In the genomic region with DNA sequence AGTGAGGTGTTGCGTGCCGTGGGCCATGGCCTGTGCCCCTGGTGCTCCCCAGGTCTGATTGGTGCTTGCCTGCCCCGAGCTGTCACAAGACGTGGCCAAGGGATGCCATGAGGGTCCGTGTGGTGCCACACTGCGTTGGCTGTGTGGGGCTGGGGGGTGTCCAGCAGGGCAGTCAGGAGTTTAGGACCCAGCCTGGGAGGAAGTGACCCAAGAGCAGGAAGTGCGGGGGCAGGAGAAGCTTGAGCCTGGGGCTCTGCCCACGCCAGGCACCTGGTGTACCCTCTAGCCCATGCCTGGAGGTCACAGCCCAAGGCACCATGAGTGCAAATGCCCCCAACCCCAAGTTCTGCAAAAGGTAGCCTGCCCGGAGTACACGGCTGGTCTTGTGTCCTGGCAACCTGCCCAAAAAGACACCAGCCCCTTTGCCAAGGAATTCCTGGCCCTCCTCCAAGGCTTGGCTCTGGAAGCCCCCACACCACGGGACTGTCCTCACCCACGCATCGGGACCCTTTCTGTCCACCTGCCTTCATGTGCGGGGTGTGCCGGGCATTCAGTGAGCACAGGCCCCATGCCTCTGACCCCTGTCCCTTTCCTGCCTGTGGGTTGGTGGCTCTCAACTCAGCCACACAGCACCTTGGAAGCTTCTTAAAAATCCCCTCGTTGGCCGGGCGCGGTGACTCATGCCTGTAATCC, we compare ENCODE assay signal across 9 cellular contexts. TPM values are rescaled to one million over a fixed set of nuclear protein-coding genes. Genes with fewer than 3 reads are reported as not detected.
DNase-seq lines count a peak whose midpoint lies in the region; ATAC-seq and TF ChIP-seq lines count a peak whose summit lies in the region.
"Had no signal": no experiment of that assay in that cellular context is flagged by ENCODE, and none has a peak within 500 bp of the region (broad histone marks: within the 10 kb centered on the region; RNA-seq: fewer than 3 reads in every experiment).

No MANE protein-coding gene starts in this region.

- H3K4me3 Mint-ChIP-seq in T-helper 17 cell: peak overlapping the region; percentile 93

- no peak for ATAC-seq in T-helper 17 cell
- ATAC-seq in gastroesophageal sphincter: no peak
- ATAC-seq in GM21619 (IDR thresholded peaks at IDR 0.05; ENCODE audit: unreplicated experiment): no peak

- H3K4me1 ChIP-seq in gastroesophageal sphincter (peaks cover 0 to 61% (median 59%) of the 10 kb centered on the region in 3 donors), sigmoid colon (peaks cover 0 to 64% (median 54%) of the 10 kb centered on the region in 4 donors)

- intact Hi-C loops in sigmoid colon (cut with DNase I): no loop called here

- H3K36me3 ChIP-seq in gastroesophageal sphincter (peaks cover 0 to 44% of the 10 kb centered on the region in 2 donors), sigmoid colon (peaks cover 11 to 32% (median 25%) of the 10 kb centered on the region in 4 donors)

- TF ChIP-seq EP300 in gastroesophageal sphincter (IDR thresholded peaks at IDR 0.05): no peak
- no peak for TF ChIP-seq EP300 in sigmoid colon (IDR thresholded peaks at IDR 0.05)

- DNase-seq in T-helper 17 cell (no peak), sigmoid colon (no peak), NCI-H82 treated with DMSO at 0.1 percent for 48 hours (lab: John Stamatoyannopoulos, UW; ENCODE audit: unreplicated experiment) (no peak), NCI-H2107 (lab: John Stamatoyannopoulos, UW) (no peak), SIG-M5 (lab: John Stamatoyannopoulos, UW) (no peak)
- DNase-seq: retina had no signal

- TF ChIP-seq CTCF in gastroesophageal sphincter (IDR thresholded peaks at IDR 0.05) (no peak), sigmoid colon (IDR thresholded peaks at IDR 0.05) (no peak)

- H3K4me3 ChIP-seq in gastroesophageal sphincter (no peak overlapping the region), sigmoid colon (no peak overlapping the region)

- 16% methylated on average over 6 of the region's 19 CpGs; no CpG with 5 or more reads in 1 of the 2 donors for WGBS in gastroesophageal sphincter (ENCODE audit: low coverage in 1 of 2), 2 donors
- WGBS in sigmoid colon, 2 donors: 66 to 73% methylated on average over 19 of the region's 19 CpGs

- H3K27ac ChIP-seq in gastroesophageal sphincter (peak overlapping the region in 3 of 4 donors; percentile 72 to 87 (median 87)), sigmoid colon (peak overlapping the region; percentile 37 to 75 (median 63))

- peak overlapping the region; percentile 95 for H3K27ac Mint-ChIP-seq in T-helper 17 cell

- TF ChIP-seq POLR2A in GM19193 (IDR thresholded peaks at IDR 0.05; ENCODE audit: extremely low read depth, insufficient read depth, insufficient read length): peak; percentile 25
- no peak for TF ChIP-seq POLR2A in gastroesophageal sphincter (IDR thresholded peaks at IDR 0.05)
- TF ChIP-seq POLR2A in sigmoid colon (IDR thresholded peaks at IDR 0.05): no peak

- no peaks in the 10 kb centered on the region for H3K27me3 Mint-ChIP-seq in T-helper 17 cell

- no peaks in the 10 kb centered on the region for H3K36me3 Mint-ChIP-seq in T-helper 17 cell (ENCODE audit: low read depth)

- H3K9me3 ChIP-seq in T-helper 17 cell (ENCODE audit: control insufficient read depth, low read length, poor library complexity, severe bottlenecking): no peaks in the 10 kb centered on the region
- H3K9me3 ChIP-seq in gastroesophageal sphincter: no peaks in the 10 kb centered on the region
- no peaks in the 10 kb centered on the region for H3K9me3 ChIP-seq in sigmoid colon

- peaks cover 25% of the 10 kb centered on the region for H3K4me1 Mint-ChIP-seq in T-helper 17 cell

- H3K27me3 ChIP-seq in gastroesophageal sphincter: no peaks in the 10 kb centered on the region
- H3K27me3 ChIP-seq in sigmoid colon: no peaks in the 10 kb centered on the region

RNA-seq across cellular contexts. Expression of a gene that starts 24.9 kb away (rescaled TPM):
- total RNA-seq in T-helper 17 cell (10 to 100 TPM; 13.0 to 15.1 TPM), gastroesophageal sphincter (1 to 10 TPM; 4.7 to 7.5 (median 6.0) TPM), sigmoid colon (10 to 100 TPM in 1 of 4 donors, 1 to 10 TPM in 3; 8.6 to 13.3 (median 9.3) TPM)
- polyA plus RNA-seq in sigmoid colon: 10 to 100 TPM; 38.2 to 65.2 (median 60.1) TPM

RNA-seq across cellular contexts. Expression of a gene that starts 29.6 kb away (rescaled TPM):
- 1 to 10 TPM; 1.9 to 3.3 TPM for total RNA-seq in T-helper 17 cell
- 1 to 10 TPM in 3 of 4 donors, not detected in 1; 1.4 to 5.6 (median 4.9) TPM for total RNA-seq in gastroesophageal sphincter
- 1 to 10 TPM in 3 of 4 donors, under 1 TPM in 1; 0.99 to 5.5 (median 2.7) TPM for total RNA-seq in sigmoid colon
- polyA plus RNA-seq in sigmoid colon: 100 to 1,000 TPM; 146 to 313 (median 199) TPM

RNA-seq across cellular contexts. Expression of a gene that starts 32.1 kb away (rescaled TPM):
- total RNA-seq in T-helper 17 cell (10 to 100 TPM; 51.1 to 56.6 TPM), gastroesophageal sphincter (10 to 100 TPM; 48.2 to 67.7 (median 53.0) TPM), sigmoid colon (10 to 100 TPM; 28.5 to 33.9 (median 32.2) TPM)
- polyA plus RNA-seq in sigmoid colon: 10 to 100 TPM; 37.9 to 47.4 (median 45.0) TPM

RNA-seq across cellular contexts. Expression of a gene that starts 34.2 kb away (rescaled TPM):
- 10 to 100 TPM; 25.5 to 33.4 TPM for total RNA-seq in T-helper 17 cell
- 10 to 100 TPM in 1 of 4 donors, 1 to 10 TPM in 3; 2.4 to 11.9 (median 7.4) TPM for total RNA-seq in gastroesophageal sphincter
- total RNA-seq in sigmoid colon: 1 to 10 TPM; 3.6 to 5.5 (median 4.1) TPM
- 10 to 100 TPM in 2 of 3 donors, 1 to 10 TPM in 1; 5.4 to 19.1 (median 10.6) TPM for polyA plus RNA-seq in sigmoid colon
